14 cellular contexts compared by ENCODE assay signal in the genomic region with DNA sequence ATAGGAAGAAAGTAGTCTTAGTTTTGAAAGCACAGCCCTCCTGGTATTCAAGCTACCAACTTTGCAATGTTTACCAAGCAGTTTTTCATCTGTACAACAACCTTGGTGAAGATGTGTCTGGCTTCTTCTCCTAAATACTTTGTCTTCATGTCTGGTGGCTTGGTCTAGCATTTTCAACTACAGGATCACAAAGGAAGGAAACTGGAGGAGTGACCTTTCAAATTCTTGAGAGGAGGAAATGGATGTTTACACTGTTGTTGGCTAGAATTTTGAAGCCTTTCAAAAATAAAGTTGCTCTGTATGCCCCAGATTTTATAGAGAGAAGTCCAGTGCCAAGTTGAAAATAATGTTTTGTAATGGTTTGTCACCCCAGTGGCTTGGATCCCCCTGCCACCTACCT. TPM values are rescaled to one million over a fixed set of nuclear protein-coding genes. Genes with fewer than 3 reads are reported as not detected.
DNase-seq lines count a peak whose midpoint lies in the region; ATAC-seq and TF ChIP-seq lines count a peak whose summit lies in the region.
"Had no signal": no experiment of that assay in that cellular context is flagged by ENCODE, and none has a peak within 500 bp of the region (broad histone marks: within the 10 kb centered on the region; RNA-seq: fewer than 3 reads in every experiment).

No MANE protein-coding gene starts in this region.

- CTCF ChIA-PET in WTC11 (lab: Charles Lee), result interaction anchor here (1.1 to 1.2 kb wide), 2 partner anchors 9 to 90 kb away, joined by 3 read pairs; no protein-coding TSS in a partner anchor

- peaks cover 55% of the 10 kb centered on the region for H3K79me2 ChIP-seq in neural progenitor cell (ENCODE audit: low read depth)

- H3K27ac Mint-ChIP-seq in WTC11, result peak overlapping the region; percentile 41; the same call in 1 of the 2 replicates
- no peak overlapping the region for H3K27ac Mint-ChIP-seq in neural progenitor cell

- ATAC-seq in heart right ventricle (peak in 4 of 8 donors; percentile 52 to 79 (median 72)), left ventricle myocardium superior (no peak), WTC11 (no peak), left lung (peak; percentile 64), upper lobe of right lung (peak; percentile 36)
- ATAC-seq: HCT116, Panc1 had no signal

- H3K36me3 Mint-ChIP-seq in WTC11 (peaks cover 7% of the 10 kb centered on the region), neural progenitor cell (peaks cover 33% of the 10 kb centered on the region)

- POLR2A ChIA-PET in WTC11 (lab: Charles Lee), result no interaction called here

- H3F3A ChIP-seq in neural progenitor cell (ENCODE audit: low read depth), result no peaks in the 10 kb centered on the region

- H3K9me3 Mint-ChIP-seq in WTC11 (peaks cover 11% of the 10 kb centered on the region), neural progenitor cell (peaks cover 24% of the 10 kb centered on the region)

- H3K36me3 ChIP-seq in heart right ventricle (no peaks in the 10 kb centered on the region), left lung (no peaks in the 10 kb centered on the region), upper lobe of right lung (no peaks in the 10 kb centered on the region), SJCRH30 (peaks cover 2% of the 10 kb centered on the region; the same call in 1 of the 2 replicates), neural progenitor cell (peaks cover 11% of the 10 kb centered on the region)

- intact Hi-C loops in heart right ventricle (cut with DNase I), result loop anchor here in 4 of 10 donors (1.0 to 10.0 kb wide), 5 partner anchors 35 to 353 kb away; a partner anchor contains a TSS
- intact Hi-C loops in left ventricle myocardium superior (cut with micrococcal nuclease), result loop anchor here (10.0 kb wide), 1 partner anchor 203 kb away; no protein-coding TSS in a partner anchor
- intact Hi-C loops in left lung (cut with DNase I), result no loop called here
- intact Hi-C loops in upper lobe of right lung (cut with DNase I), result no loop called here

- H3K27ac ChIP-seq in heart right ventricle (peak overlapping the region in 6 of 10 donors; percentile 2 to 74 (median 65)), left lung (peak overlapping the region; percentile 63), upper lobe of right lung (peak overlapping the region; percentile 38), SJCRH30 (no peak overlapping the region), neural progenitor cell (no peak overlapping the region)

- no peaks in the 10 kb centered on the region for H4K20me1 ChIP-seq in neural progenitor cell (ENCODE audit: low read depth)

- TF ChIP-seq CTCF in heart right ventricle (IDR thresholded peaks at IDR 0.05) (no peak), WTC11 (IDR thresholded peaks at IDR 0.05) (no peak), left lung (IDR thresholded peaks at IDR 0.05) (no peak), upper lobe of right lung (IDR thresholded peaks at IDR 0.05) (no peak), neural progenitor cell (IDR thresholded peaks at IDR 0.05) (no peak)

- no peak overlapping the region for H3K4me3 Mint-ChIP-seq in WTC11
- no peak overlapping the region for H3K4me3 Mint-ChIP-seq in neural progenitor cell

- DNase-seq in heart right ventricle (no peak), left ventricle myocardium superior (no peak), WTC11 (ENCODE audit: low spot score) (no peak), left lung (no peak), upper lobe of right lung (no peak), SJCRH30 (no peak), NCI-H510A treated with DMSO at 0.1 percent for 48 hours (lab: John Stamatoyannopoulos, UW) (no peak), neural progenitor cell (ENCODE audit: low spot score) (no peak)
- DNase-seq: activated T-cell treated with anti-CD3 and anti-CD28 coated beads, Interleukin-2, amount 50 U/mL, for 1 hour; hippocampal formation; NCI-H1092 treated with DMSO at 0.1 percent for 48 hours; NCI-H446 treated with DMSO at 0.1 percent for 48 hours had no signal

- H3K4me1 ChIP-seq in heart right ventricle (peaks cover 0 to 51% (median 33%) of the 10 kb centered on the region in 9 donors), left lung (peaks cover 8 to 35% of the 10 kb centered on the region in 2 donors), upper lobe of right lung (peaks cover 18% of the 10 kb centered on the region), SJCRH30 (no peaks in the 10 kb centered on the region), neural progenitor cell (peaks cover 28% of the 10 kb centered on the region)

- H3K27me3 ChIP-seq in heart right ventricle (no peaks in the 10 kb centered on the region), left lung (no peaks in the 10 kb centered on the region), upper lobe of right lung (no peaks in the 10 kb centered on the region), SJCRH30 (no peaks in the 10 kb centered on the region), neural progenitor cell (no peaks in the 10 kb centered on the region)

- H2AFZ ChIP-seq in neural progenitor cell (replicated peaks), result no peak overlapping the region

- no peak overlapping the region for H3K9ac ChIP-seq in neural progenitor cell

- peaks cover 0 to 15% (median 0%) of the 10 kb centered on the region in 11 donors for H3K9me3 ChIP-seq in heart right ventricle
- H3K9me3 ChIP-seq in left lung, result no peaks in the 10 kb centered on the region
- H3K9me3 ChIP-seq in upper lobe of right lung, result no peaks in the 10 kb centered on the region
- H3K9me3 ChIP-seq in SJCRH30 (replicated peaks), result peaks cover 7% of the 10 kb centered on the region; the same call in 1 of the 2 replicates
- peaks cover 4% of the 10 kb centered on the region for H3K9me3 ChIP-seq in neural progenitor cell (ENCODE audit: low read depth)

- no peak overlapping the region for H3K4me2 ChIP-seq in neural progenitor cell

- H3K4me3 ChIP-seq in heart right ventricle (no peak overlapping the region), left lung (no peak overlapping the region), upper lobe of right lung (no peak overlapping the region), SJCRH30 (no peak overlapping the region), neural progenitor cell (no peak overlapping the region)

- H3K27me3 Mint-ChIP-seq in WTC11 (ENCODE audit: low read depth), result no peaks in the 10 kb centered on the region
- no peaks in the 10 kb centered on the region for H3K27me3 Mint-ChIP-seq in neural progenitor cell (ENCODE audit: insufficient read depth, low read depth)

- H3K4me1 Mint-ChIP-seq in WTC11, result peaks cover 4% of the 10 kb centered on the region
- H3K4me1 Mint-ChIP-seq in neural progenitor cell, result peaks cover 13% of the 10 kb centered on the region

TF ChIP-seq in WTC11, 78 proteins besides CTCF, POLR2A, EP300 and RAD21 (continues in another document):
- TF ChIP-seq IRF2 (CRISPR knock-in tag; IDR thresholded peaks at IDR 0.05; ENCODE audit: borderline replicate concordance, low read depth) (no peak), ESRRA (CRISPR knock-in tag; IDR thresholded peaks at IDR 0.05; ENCODE audit: borderline replicate concordance) (no peak), NFYB (CRISPR knock-in tag; conservative IDR thresholded peaks at IDR 0.05; ENCODE audit: low read depth) (no peak), ZNF263 (CRISPR knock-in tag; IDR thresholded peaks at IDR 0.05; ENCODE audit: low read depth) (no peak), SMAD3 (CRISPR knock-in tag; IDR thresholded peaks at IDR 0.05; ENCODE audit: borderline replicate concordance) (no peak), GABPB1 (CRISPR knock-in tag; IDR thresholded peaks at IDR 0.05) (no peak), TP53 (CRISPR knock-in tag; IDR thresholded peaks at IDR 0.05) (no peak)
- TF ChIP-seq, protein P1, sequence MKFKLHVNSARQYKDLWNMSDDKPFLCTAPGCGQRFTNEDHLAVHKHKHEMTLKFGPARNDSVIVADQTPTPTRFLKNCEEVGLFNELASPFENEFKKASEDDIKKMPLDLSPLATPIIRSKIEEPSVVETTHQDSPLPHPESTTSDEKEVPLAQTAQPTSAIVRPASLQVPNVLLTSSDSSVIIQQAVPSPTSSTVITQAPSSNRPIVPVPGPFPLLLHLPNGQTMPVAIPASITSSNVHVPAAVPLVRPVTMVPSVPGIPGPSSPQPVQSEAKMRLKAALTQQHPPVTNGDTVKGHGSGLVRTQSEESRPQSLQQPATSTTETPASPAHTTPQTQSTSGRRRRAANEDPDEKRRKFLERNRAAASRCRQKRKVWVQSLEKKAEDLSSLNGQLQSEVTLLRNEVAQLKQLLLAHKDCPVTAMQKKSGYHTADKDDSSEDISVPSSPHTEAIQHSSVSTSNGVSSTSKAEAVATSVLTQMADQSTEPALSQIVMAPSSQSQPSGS (CRISPR knock-in tag; IDR thresholded peaks at IDR 0.05; ENCODE audit: borderline replicate concordance, low read depth), result no peak
- TF ChIP-seq, protein P2, sequence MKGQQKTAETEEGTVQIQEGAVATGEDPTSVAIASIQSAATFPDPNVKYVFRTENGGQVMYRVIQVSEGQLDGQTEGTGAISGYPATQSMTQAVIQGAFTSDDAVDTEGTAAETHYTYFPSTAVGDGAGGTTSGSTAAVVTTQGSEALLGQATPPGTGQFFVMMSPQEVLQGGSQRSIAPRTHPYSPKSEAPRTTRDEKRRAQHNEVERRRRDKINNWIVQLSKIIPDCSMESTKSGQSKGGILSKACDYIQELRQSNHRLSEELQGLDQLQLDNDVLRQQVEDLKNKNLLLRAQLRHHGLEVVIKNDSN (CRISPR knock-in tag; IDR thresholded peaks at IDR 0.05), result no peak
- TF ChIP-seq, protein P3, sequence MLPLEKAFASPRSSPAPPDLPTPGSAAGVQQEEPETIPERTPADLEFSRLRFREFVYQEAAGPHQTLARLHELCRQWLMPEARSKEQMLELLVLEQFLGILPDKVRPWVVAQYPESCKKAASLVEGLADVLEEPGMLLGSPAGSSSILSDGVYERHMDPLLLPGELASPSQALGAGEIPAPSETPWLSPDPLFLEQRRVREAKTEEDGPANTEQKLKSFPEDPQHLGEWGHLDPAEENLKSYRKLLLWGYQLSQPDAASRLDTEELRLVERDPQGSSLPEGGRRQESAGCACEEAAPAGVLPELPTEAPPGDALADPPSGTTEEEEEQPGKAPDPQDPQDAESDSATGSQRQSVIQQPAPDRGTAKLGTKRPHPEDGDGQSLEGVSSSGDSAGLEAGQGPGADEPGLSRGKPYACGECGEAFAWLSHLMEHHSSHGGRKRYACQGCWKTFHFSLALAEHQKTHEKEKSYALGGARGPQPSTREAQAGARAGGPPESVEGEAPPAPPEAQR (CRISPR knock-in tag; IDR thresholded peaks at IDR 0.05), result no peak

RNA-seq across cellular contexts. Expression of a gene that starts 16.3 kb away (rescaled TPM):
- 1,000 to 10,000 TPM in 8 of 10 donors, 100 to 1,000 TPM in 2; 917 to 1,485 (median 1,108) TPM for total RNA-seq in heart right ventricle
- 100 to 1,000 TPM; 488 to 515 TPM for polyA plus RNA-seq in heart right ventricle
- 1,055 TPM for total RNA-seq in left ventricle myocardium superior
- total RNA-seq in WTC11 (2021), result 52.3 to 71.8 TPM (median 71.0 TPM) in 3 replicates
- total RNA-seq in left lung, result 100 to 1,000 TPM; 237 to 427 TPM
- total RNA-seq in upper lobe of right lung, result 227 TPM
- total RNA-seq in SJCRH30 (2014; rRNA removed; shearing (Covaris generic)), result 136 and 144 TPM in 2 replicates
- 157 and 246 TPM in 2 replicates for total RNA-seq in neural progenitor cell (ENCODE audit: low replicate concordance)

Comparison
In these comparisons a context has a peak if more than half of its experiments do, and no peak if none do; other contexts are left out.
1. ATAC-seq: peak in left lung (single experiment) and upper lobe of right lung (single experiment); none in left ventricle myocardium superior (single experiment) and WTC11 (single experiment).
2. H3K27ac ChIP-seq: peak in heart right ventricle (6 of 10), left lung (2 of 2) and upper lobe of right lung (single experiment); none in SJCRH30 (single experiment) and neural progenitor cell (single experiment).